1 cellular context compared by ENCODE assay signal in the genomic region with DNA sequence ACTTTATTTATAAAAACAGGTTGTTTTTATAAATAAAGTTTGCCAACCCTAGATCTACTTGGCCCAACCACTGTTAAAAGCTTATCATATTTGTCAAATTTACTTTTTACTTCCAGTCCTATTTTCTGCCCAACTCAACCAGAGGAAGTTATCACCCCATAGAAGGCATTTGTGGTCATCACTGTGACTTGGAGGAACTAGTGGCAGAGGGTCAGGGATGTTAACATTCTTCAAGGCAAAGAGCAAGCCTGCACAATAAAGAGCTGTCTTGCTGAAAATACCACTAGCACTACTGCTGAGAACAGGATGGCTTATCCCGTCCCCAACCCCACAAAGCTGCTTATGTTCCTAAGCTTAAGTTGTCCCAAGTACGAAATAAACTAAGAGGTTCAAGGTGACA.
TF ChIP-seq lines count a peak whose summit lies in the region.

No MANE protein-coding gene starts in this region.

TF ChIP-seq in endothelial cell of umbilical vein, 7 proteins besides CTCF, POLR2A, EP300 and RAD21:
- TF ChIP-seq, protein P1, sequence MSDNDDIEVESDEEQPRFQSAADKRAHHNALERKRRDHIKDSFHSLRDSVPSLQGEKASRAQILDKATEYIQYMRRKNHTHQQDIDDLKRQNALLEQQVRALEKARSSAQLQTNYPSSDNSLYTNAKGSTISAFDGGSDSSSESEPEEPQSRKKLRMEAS (IDR thresholded peaks at IDR 0.05; ENCODE audit: insufficient read depth, insufficient read length): no peak
- no peak for TF ChIP-seq MYC (IDR thresholded peaks at IDR 0.05; ENCODE audit: low read depth, low read length)
- no peak for TF ChIP-seq POLR2AphosphoS5 (IDR thresholded peaks at IDR 0.05; ENCODE audit: insufficient read depth, low read depth, low read length)
- TF ChIP-seq JUN (IDR thresholded peaks at IDR 0.05; ENCODE audit: borderline replicate concordance, insufficient read depth, insufficient read length, low read depth): no peak
- TF ChIP-seq FOS (IDR thresholded peaks at IDR 0.05; ENCODE audit: borderline replicate concordance, insufficient read depth, low read length): no peak
- no peak for TF ChIP-seq GATA2 (IDR thresholded peaks at IDR 0.05; ENCODE audit: insufficient read depth, insufficient read length, low read depth, low read length)
- TF ChIP-seq EZH2 (IDR thresholded peaks at IDR 0.05; ENCODE audit: borderline replicate concordance, low read depth, low read length, severe bottlenecking): no peak
TF ChIP-seq in endothelial cell of umbilical vein: peak in this region for 0.
